1 cellular context compared by ENCODE assay signal in the genomic region with DNA sequence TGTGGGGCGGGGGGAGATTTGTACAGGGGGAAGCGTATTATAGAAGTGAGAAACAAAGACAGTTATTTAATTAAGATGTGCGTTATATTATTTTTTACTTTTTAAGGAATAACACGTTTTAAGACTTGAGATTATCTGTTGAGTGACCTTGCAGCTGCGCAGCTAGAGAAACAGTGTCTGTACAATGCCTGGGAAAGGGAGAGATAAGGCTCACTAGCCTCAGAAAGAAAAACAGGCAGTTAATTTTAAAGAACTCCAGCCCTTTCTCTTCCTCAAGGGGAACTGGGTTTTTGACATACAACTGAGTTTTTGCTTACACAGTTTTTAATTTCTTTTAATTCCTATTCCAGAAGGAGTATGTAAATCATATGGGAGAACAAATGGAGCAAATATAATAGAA.
TF ChIP-seq lines count a peak whose summit lies in the region.

No MANE protein-coding gene starts in this region.

TF ChIP-seq in K562, 482 proteins besides CTCF, POLR2A, EP300 and RAD21 (continued from another document and continues in another):
- TF ChIP-seq, protein P1, sequence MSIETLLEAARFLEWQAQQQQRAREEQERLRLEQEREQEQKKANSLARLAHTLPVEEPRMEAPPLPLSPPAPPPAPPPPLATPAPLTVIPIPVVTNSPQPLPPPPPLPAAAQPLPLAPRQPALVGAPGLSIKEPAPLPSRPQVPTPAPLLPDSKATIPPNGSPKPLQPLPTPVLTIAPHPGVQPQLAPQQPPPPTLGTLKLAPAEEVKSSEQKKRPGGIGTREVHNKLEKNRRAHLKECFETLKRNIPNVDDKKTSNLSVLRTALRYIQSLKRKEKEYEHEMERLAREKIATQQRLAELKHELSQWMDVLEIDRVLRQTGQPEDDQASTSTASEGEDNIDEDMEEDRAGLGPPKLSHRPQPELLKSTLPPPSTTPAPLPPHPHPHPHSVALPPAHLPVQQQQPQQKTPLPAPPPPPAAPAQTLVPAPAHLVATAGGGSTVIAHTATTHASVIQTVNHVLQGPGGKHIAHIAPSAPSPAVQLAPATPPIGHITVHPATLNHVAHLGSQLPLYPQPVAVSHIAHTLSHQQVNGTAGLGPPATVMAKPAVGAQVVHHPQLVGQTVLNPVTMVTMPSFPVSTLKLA (conservative IDR thresholded peaks at IDR 0.05) = peak in 1 of 2 experiments; percentile 32; a peak in 1 of 4 replicates
- TF ChIP-seq ZNF133 (CRISPR knock-in tag; IDR thresholded peaks at IDR 0.05) = no peak
- no peak for TF ChIP-seq C11orf30 (IDR thresholded peaks at IDR 0.05; ENCODE audit: low read depth)
- TF ChIP-seq, protein P2, sequence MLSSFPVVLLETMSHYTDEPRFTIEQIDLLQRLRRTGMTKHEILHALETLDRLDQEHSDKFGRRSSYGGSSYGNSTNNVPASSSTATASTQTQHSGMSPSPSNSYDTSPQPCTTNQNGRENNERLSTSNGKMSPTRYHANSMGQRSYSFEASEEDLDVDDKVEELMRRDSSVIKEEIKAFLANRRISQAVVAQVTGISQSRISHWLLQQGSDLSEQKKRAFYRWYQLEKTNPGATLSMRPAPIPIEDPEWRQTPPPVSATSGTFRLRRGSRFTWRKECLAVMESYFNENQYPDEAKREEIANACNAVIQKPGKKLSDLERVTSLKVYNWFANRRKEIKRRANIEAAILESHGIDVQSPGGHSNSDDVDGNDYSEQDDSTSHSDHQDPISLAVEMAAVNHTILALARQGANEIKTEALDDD (IDR thresholded peaks at IDR 0.05) = peak; percentile 82
- TF ChIP-seq ZC3H4 (CRISPR knock-in tag; IDR thresholded peaks at IDR 0.05; ENCODE audit: borderline replicate concordance) = no peak
- TF ChIP-seq GTF2E2 (tag; IDR thresholded peaks at IDR 0.05) = no peak
- no peak for TF ChIP-seq ZNF436 (CRISPR knock-in tag; IDR thresholded peaks at IDR 0.05)
- TF ChIP-seq NUFIP1 (IDR thresholded peaks at IDR 0.05; ENCODE audit: partially characterized antibody) = no peak
- no peak for TF ChIP-seq LEF1 (IDR thresholded peaks at IDR 0.05)
- TF ChIP-seq, protein P3, sequence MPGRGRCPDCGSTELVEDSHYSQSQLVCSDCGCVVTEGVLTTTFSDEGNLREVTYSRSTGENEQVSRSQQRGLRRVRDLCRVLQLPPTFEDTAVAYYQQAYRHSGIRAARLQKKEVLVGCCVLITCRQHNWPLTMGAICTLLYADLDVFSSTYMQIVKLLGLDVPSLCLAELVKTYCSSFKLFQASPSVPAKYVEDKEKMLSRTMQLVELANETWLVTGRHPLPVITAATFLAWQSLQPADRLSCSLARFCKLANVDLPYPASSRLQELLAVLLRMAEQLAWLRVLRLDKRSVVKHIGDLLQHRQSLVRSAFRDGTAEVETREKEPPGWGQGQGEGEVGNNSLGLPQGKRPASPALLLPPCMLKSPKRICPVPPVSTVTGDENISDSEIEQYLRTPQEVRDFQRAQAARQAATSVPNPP (IDR thresholded peaks at IDR 0.05; ENCODE audit: borderline replicate concordance, insufficient read depth, insufficient read length) = no peak
- TF ChIP-seq, protein P4, sequence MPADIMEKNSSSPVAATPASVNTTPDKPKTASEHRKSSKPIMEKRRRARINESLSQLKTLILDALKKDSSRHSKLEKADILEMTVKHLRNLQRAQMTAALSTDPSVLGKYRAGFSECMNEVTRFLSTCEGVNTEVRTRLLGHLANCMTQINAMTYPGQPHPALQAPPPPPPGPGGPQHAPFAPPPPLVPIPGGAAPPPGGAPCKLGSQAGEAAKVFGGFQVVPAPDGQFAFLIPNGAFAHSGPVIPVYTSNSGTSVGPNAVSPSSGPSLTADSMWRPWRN (IDR thresholded peaks at IDR 0.05; ENCODE audit: low read depth) = no peak
- no peak for TF ChIP-seq BRD9 (IDR thresholded peaks at IDR 0.05; ENCODE audit: low read depth, partially characterized antibody)
- TF ChIP-seq, protein P5, sequence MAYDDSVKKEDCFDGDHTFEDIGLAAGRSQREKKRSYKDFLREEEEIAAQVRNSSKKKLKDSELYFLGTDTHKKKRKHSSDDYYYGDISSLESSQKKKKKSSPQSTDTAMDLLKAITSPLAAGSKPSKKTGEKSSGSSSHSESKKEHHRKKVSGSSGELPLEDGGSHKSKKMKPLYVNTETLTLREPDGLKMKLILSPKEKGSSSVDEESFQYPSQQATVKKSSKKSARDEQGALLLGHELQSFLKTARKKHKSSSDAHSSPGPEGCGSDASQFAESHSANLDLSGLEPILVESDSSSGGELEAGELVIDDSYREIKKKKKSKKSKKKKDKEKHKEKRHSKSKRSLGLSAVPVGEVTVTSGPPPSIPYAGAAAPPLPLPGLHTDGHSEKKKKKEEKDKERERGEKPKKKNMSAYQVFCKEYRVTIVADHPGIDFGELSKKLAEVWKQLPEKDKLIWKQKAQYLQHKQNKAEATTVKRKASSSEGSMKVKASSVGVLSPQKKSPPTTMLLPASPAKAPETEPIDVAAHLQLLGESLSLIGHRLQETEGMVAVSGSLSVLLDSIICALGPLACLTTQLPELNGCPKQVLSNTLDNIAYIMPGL (CRISPR knock-in tag; IDR thresholded peaks at IDR 0.05) = no peak
- TF ChIP-seq, protein P6, sequence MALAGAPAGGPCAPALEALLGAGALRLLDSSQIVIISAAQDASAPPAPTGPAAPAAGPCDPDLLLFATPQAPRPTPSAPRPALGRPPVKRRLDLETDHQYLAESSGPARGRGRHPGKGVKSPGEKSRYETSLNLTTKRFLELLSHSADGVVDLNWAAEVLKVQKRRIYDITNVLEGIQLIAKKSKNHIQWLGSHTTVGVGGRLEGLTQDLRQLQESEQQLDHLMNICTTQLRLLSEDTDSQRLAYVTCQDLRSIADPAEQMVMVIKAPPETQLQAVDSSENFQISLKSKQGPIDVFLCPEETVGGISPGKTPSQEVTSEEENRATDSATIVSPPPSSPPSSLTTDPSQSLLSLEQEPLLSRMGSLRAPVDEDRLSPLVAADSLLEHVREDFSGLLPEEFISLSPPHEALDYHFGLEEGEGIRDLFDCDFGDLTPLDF (CRISPR knock-in tag; IDR thresholded peaks at IDR 0.05) = no peak
- TF ChIP-seq NFATC3 (IDR thresholded peaks at IDR 0.05) = no peak
- TF ChIP-seq, protein P7, sequence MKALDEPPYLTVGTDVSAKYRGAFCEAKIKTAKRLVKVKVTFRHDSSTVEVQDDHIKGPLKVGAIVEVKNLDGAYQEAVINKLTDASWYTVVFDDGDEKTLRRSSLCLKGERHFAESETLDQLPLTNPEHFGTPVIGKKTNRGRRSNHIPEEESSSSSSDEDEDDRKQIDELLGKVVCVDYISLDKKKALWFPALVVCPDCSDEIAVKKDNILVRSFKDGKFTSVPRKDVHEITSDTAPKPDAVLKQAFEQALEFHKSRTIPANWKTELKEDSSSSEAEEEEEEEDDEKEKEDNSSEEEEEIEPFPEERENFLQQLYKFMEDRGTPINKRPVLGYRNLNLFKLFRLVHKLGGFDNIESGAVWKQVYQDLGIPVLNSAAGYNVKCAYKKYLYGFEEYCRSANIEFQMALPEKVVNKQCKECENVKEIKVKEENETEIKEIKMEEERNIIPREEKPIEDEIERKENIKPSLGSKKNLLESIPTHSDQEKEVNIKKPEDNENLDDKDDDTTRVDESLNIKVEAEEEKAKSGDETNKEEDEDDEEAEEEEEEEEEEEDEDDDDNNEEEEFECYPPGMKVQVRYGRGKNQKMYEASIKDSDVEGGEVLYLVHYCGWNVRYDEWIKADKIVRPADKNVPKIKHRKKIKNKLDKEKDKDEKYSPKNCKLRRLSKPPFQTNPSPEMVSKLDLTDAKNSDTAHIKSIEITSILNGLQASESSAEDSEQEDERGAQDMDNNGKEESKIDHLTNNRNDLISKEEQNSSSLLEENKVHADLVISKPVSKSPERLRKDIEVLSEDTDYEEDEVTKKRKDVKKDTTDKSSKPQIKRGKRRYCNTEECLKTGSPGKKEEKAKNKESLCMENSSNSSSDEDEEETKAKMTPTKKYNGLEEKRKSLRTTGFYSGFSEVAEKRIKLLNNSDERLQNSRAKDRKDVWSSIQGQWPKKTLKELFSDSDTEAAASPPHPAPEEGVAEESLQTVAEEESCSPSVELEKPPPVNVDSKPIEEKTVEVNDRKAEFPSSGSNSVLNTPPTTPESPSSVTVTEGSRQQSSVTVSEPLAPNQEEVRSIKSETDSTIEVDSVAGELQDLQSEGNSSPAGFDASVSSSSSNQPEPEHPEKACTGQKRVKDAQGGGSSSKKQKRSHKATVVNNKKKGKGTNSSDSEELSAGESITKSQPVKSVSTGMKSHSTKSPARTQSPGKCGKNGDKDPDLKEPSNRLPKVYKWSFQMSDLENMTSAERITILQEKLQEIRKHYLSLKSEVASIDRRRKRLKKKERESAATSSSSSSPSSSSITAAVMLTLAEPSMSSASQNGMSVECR (CRISPR knock-in tag; IDR thresholded peaks at IDR 0.05) = no peak
- no peak for TF ChIP-seq SIN3B (IDR thresholded peaks at IDR 0.05; ENCODE audit: low read depth)
- 0 out of 2 replicates have a peak, but pooled peaks have one; percentile 35 for TF ChIP-seq SMARCC2 (IDR thresholded peaks at IDR 0.05; ENCODE audit: low read depth)
- TF ChIP-seq ZNF431 (CRISPR knock-in tag; IDR thresholded peaks at IDR 0.05) = no peak
- TF ChIP-seq, protein P8, sequence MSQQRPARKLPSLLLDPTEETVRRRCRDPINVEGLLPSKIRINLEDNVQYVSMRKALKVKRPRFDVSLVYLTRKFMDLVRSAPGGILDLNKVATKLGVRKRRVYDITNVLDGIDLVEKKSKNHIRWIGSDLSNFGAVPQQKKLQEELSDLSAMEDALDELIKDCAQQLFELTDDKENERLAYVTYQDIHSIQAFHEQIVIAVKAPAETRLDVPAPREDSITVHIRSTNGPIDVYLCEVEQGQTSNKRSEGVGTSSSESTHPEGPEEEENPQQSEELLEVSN (IDR thresholded peaks at IDR 0.05; ENCODE audit: borderline replicate concordance in 1 of 2, extremely low read depth in 1 of 2, insufficient read depth in 1 of 2, insufficient read length in 1 of 2, low read depth in 1 of 2, low read length in 1 of 2, poor library complexity in 1 of 2, severe bottlenecking in 1 of 2) = no peak
- TF ChIP-seq XRCC4 (IDR thresholded peaks at IDR 0.05; ENCODE audit: extremely low read depth, insufficient read depth, insufficient read length) = no peak
- no peak for TF ChIP-seq ZNF146 (CRISPR knock-in tag; IDR thresholded peaks at IDR 0.05; ENCODE audit: unreplicated experiment)
- TF ChIP-seq ZNF561 (CRISPR knock-in tag; conservative IDR thresholded peaks at IDR 0.05) = no peak
- TF ChIP-seq CCNT2 (IDR thresholded peaks at IDR 0.05; ENCODE audit: borderline replicate concordance, extremely low read depth, insufficient read length, low read depth, low read length) = no peak
- no peak for TF ChIP-seq STAG1 (CRISPR knock-in tag; IDR thresholded peaks at IDR 0.05; ENCODE audit: borderline replicate concordance)
- TF ChIP-seq, protein P9, sequence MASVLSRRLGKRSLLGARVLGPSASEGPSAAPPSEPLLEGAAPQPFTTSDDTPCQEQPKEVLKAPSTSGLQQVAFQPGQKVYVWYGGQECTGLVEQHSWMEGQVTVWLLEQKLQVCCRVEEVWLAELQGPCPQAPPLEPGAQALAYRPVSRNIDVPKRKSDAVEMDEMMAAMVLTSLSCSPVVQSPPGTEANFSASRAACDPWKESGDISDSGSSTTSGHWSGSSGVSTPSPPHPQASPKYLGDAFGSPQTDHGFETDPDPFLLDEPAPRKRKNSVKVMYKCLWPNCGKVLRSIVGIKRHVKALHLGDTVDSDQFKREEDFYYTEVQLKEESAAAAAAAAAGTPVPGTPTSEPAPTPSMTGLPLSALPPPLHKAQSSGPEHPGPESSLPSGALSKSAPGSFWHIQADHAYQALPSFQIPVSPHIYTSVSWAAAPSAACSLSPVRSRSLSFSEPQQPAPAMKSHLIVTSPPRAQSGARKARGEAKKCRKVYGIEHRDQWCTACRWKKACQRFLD (CRISPR knock-in tag; IDR thresholded peaks at IDR 0.05) = no peak
- no peak for TF ChIP-seq ZFX (CRISPR knock-in tag; IDR thresholded peaks at IDR 0.05)
- TF ChIP-seq, protein P10, sequence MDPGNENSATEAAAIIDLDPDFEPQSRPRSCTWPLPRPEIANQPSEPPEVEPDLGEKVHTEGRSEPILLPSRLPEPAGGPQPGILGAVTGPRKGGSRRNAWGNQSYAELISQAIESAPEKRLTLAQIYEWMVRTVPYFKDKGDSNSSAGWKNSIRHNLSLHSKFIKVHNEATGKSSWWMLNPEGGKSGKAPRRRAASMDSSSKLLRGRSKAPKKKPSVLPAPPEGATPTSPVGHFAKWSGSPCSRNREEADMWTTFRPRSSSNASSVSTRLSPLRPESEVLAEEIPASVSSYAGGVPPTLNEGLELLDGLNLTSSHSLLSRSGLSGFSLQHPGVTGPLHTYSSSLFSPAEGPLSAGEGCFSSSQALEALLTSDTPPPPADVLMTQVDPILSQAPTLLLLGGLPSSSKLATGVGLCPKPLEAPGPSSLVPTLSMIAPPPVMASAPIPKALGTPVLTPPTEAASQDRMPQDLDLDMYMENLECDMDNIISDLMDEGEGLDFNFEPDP (CRISPR knock-in tag; IDR thresholded peaks at IDR 0.05) = no peak
- TF ChIP-seq ZNF197 (CRISPR knock-in tag; IDR thresholded peaks at IDR 0.05; ENCODE audit: low read depth) = no peak
- TF ChIP-seq, protein P11, sequence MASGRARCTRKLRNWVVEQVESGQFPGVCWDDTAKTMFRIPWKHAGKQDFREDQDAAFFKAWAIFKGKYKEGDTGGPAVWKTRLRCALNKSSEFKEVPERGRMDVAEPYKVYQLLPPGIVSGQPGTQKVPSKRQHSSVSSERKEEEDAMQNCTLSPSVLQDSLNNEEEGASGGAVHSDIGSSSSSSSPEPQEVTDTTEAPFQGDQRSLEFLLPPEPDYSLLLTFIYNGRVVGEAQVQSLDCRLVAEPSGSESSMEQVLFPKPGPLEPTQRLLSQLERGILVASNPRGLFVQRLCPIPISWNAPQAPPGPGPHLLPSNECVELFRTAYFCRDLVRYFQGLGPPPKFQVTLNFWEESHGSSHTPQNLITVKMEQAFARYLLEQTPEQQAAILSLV (tag; IDR thresholded peaks at IDR 0.05) = no peak
- no peak for TF ChIP-seq ZFP36 (IDR thresholded peaks at IDR 0.05; ENCODE audit: low read depth, low read length, partially characterized antibody)
- no peak for TF ChIP-seq SAFB2 (IDR thresholded peaks at IDR 0.05; ENCODE audit: borderline replicate concordance, low read depth, low read length, severe bottlenecking)
- TF ChIP-seq HCFC1 (IDR thresholded peaks at IDR 0.05; ENCODE audit: low read depth, low read length) = no peak
- no peak for TF ChIP-seq BMI1 (IDR thresholded peaks at IDR 0.05; ENCODE audit: low read length)
- TF ChIP-seq WHSC1 (IDR thresholded peaks at IDR 0.05; ENCODE audit: low read length) = no peak
- 0 out of 2 replicates have a peak, but pooled peaks have one; percentile 42 for TF ChIP-seq NCOR1 (IDR thresholded peaks at IDR 0.05)
- TF ChIP-seq MXI1 (IDR thresholded peaks at IDR 0.05; ENCODE audit: low read depth, low read length) = no peak
- TF ChIP-seq TARDBP (IDR thresholded peaks at IDR 0.05) = no peak
- no peak for TF ChIP-seq NFIX (CRISPR knock-in tag; IDR thresholded peaks at IDR 0.05; ENCODE audit: low read depth)
- TF ChIP-seq ESRRA (IDR thresholded peaks at IDR 0.05; ENCODE audit: borderline replicate concordance, low read depth) = peak; percentile 31; the same call in 1 of the 2 replicates
- TF ChIP-seq ZNF589 (CRISPR knock-in tag; IDR thresholded peaks at IDR 0.05; ENCODE audit: low read depth) = no peak
- TF ChIP-seq ZNF707 (CRISPR knock-in tag; conservative IDR thresholded peaks at IDR 0.05) = no peak
- no peak for TF ChIP-seq CHD2 (IDR thresholded peaks at IDR 0.05; ENCODE audit: low read depth, low read length)
- no peak for TF ChIP-seq PHB2 (IDR thresholded peaks at IDR 0.05; ENCODE audit: low read depth)
- no peak for TF ChIP-seq ZNF444 (CRISPR knock-in tag; IDR thresholded peaks at IDR 0.05)
- TF ChIP-seq SMARCE1 (IDR thresholded peaks at IDR 0.05) = peak; percentile 62
